In genomic region chr19:14553939-14554243, GRCh38 we compare ENCODE assay signal across 19 cellular contexts. TPM values are rescaled to one million over a fixed set of nuclear protein-coding genes. Genes with fewer than 3 reads are reported as not detected.
DNase-seq lines count a peak whose midpoint lies in the region; ATAC-seq and TF ChIP-seq lines count a peak whose summit lies in the region.
"Had no signal": no experiment of that assay in that cellular context is flagged by ENCODE, and none has a peak within 500 bp of the region (broad histone marks: within the 10 kb centered on the region; RNA-seq: fewer than 3 reads in every experiment).

No MANE protein-coding gene starts in this region.

- POLR2A ChIA-PET in naive thymus-derived CD4-positive, alpha-beta T cell (lab: Charles Lee) = interaction anchor here (0.6 to 2.6 kb wide), 8 partner anchors 8 to 196 kb away, joined by 3 to 14 read pairs (median 4); partner anchors contain the start of gene DNAJB1

- H3K36me3 ChIP-seq in breast epithelium (no peaks in the 10 kb centered on the region), vagina (no peaks in the 10 kb centered on the region)
- peaks cover 0 to 34% (median 0%) of the 10 kb centered on the region in 3 experiments for H3K36me3 ChIP-seq in naive thymus-derived CD4-positive, alpha-beta T cell (ENCODE audit: control insufficient read depth in 2 of 3, insufficient read depth in 3 of 3, low read length in 3 of 3)

- no peak for TF ChIP-seq POLR2A in breast epithelium (IDR thresholded peaks at IDR 0.05)
- TF ChIP-seq POLR2A in vagina (IDR thresholded peaks at IDR 0.05) = no peak

- H3K9me3 Mint-ChIP-seq in activated naive CD8-positive, alpha-beta T cell (ENCODE audit: low read depth) = no peaks in the 10 kb centered on the region
- H3K9me3 Mint-ChIP-seq in activated naive CD8-positive, alpha-beta T cell treated with anti-CD3 and anti-CD28 coated beads for 36 hours = no peaks in the 10 kb centered on the region
- H3K9me3 Mint-ChIP-seq in naive thymus-derived CD4-positive, alpha-beta T cell = no peaks in the 10 kb centered on the region

- CTCF ChIA-PET in naive thymus-derived CD4-positive, alpha-beta T cell (lab: Charles Lee) = interaction anchor here (0.7 to 1.9 kb wide), 3 partner anchors 11 to 55 kb away, joined by 3 to 6 read pairs (median 3); no protein-coding TSS in a partner anchor

- H3K9me3 ChIP-seq in breast epithelium = no peaks in the 10 kb centered on the region
- no peaks in the 10 kb centered on the region for H3K9me3 ChIP-seq in naive thymus-derived CD4-positive, alpha-beta T cell (ENCODE audit: control insufficient read depth in 2 of 3, low read length in 3 of 3)
- no peaks in the 10 kb centered on the region for H3K9me3 ChIP-seq in vagina
- H3K9me3 ChIP-seq: heart right ventricle had no signal

- H3K4me3 Mint-ChIP-seq in activated naive CD8-positive, alpha-beta T cell = no peak overlapping the region
- H3K4me3 Mint-ChIP-seq in activated naive CD8-positive, alpha-beta T cell treated with anti-CD3 and anti-CD28 coated beads for 36 hours = no peak overlapping the region
- peak overlapping the region in 1 of 10 donors; percentile 26 for H3K4me3 Mint-ChIP-seq in naive thymus-derived CD4-positive, alpha-beta T cell

- H3K27me3 ChIP-seq in breast epithelium (no peaks in the 10 kb centered on the region), vagina (no peaks in the 10 kb centered on the region)
- H3K27me3 ChIP-seq in naive thymus-derived CD4-positive, alpha-beta T cell (ENCODE audit: control insufficient read depth in 2 of 2, insufficient read depth in 2 of 2, low read length in 2 of 2) = no peaks in the 10 kb centered on the region
- H3K27me3 ChIP-seq: heart right ventricle had no signal

- peak overlapping the region; percentile 77 to 86 for H3K27ac ChIP-seq in breast epithelium
- no peak overlapping the region for H3K27ac ChIP-seq in naive thymus-derived CD4-positive, alpha-beta T cell (ENCODE audit: low read depth, low read length)
- H3K27ac ChIP-seq in vagina = peak overlapping the region; percentile 34

- intact Hi-C loops in breast epithelium (cut with DNase I; ENCODE audit: low total_unique reads) = no loop called here
- intact Hi-C loops in naive thymus-derived CD4-positive, alpha-beta T cell (cut with micrococcal nuclease) = loop anchor here in 1 of 2 donors (5.0 to 10.0 kb wide), 2 partner anchors 122 to 419 kb away; partner anchors contain the start of genes ASF1B and PKN1
- intact Hi-C loops in vagina (cut with DNase I) = no loop called here

- peak overlapping the region in 1 of 3 donors; percentile 13 for H3K4me3 ChIP-seq in breast epithelium
- H3K4me3 ChIP-seq in naive thymus-derived CD4-positive, alpha-beta T cell (ENCODE audit: low read length) = no peak overlapping the region
- no peak overlapping the region for H3K4me3 ChIP-seq in vagina
- H3K4me3 ChIP-seq: heart right ventricle had no signal

- peaks cover 2% of the 10 kb centered on the region for H3K36me3 Mint-ChIP-seq in activated naive CD8-positive, alpha-beta T cell
- H3K36me3 Mint-ChIP-seq in activated naive CD8-positive, alpha-beta T cell treated with anti-CD3 and anti-CD28 coated beads for 36 hours = peaks cover 9% of the 10 kb centered on the region
- peaks cover 0 to 8% (median 4%) of the 10 kb centered on the region in 5 donors for H3K36me3 Mint-ChIP-seq in naive thymus-derived CD4-positive, alpha-beta T cell

- no peaks in the 10 kb centered on the region for H3K27me3 Mint-ChIP-seq in activated naive CD8-positive, alpha-beta T cell
- H3K27me3 Mint-ChIP-seq in activated naive CD8-positive, alpha-beta T cell treated with anti-CD3 and anti-CD28 coated beads for 36 hours = no peaks in the 10 kb centered on the region
- no peaks in the 10 kb centered on the region for H3K27me3 Mint-ChIP-seq in naive thymus-derived CD4-positive, alpha-beta T cell

- H3K27ac Mint-ChIP-seq in activated naive CD8-positive, alpha-beta T cell = peak overlapping the region; percentile 8
- H3K27ac Mint-ChIP-seq in activated naive CD8-positive, alpha-beta T cell treated with anti-CD3 and anti-CD28 coated beads for 36 hours = no peak overlapping the region
- H3K27ac Mint-ChIP-seq in naive thymus-derived CD4-positive, alpha-beta T cell = peak overlapping the region in 7 of 9 donors; percentile 63 to 91 (median 77)

- H3K4me1 Mint-ChIP-seq in activated naive CD8-positive, alpha-beta T cell (ENCODE audit: low read depth) = peaks cover 58% of the 10 kb centered on the region
- peaks cover 31% of the 10 kb centered on the region for H3K4me1 Mint-ChIP-seq in activated naive CD8-positive, alpha-beta T cell treated with anti-CD3 and anti-CD28 coated beads for 36 hours
- peaks cover 40 to 77% (median 54%) of the 10 kb centered on the region in 7 donors for H3K4me1 Mint-ChIP-seq in naive thymus-derived CD4-positive, alpha-beta T cell

- no peak for DNase-seq in activated naive CD8-positive, alpha-beta T cell treated with anti-CD3 and anti-CD28 coated beads for 36 hours
- DNase-seq in breast epithelium (ENCODE audit: low spot score in 2 of 2) (no peak), vagina (ENCODE audit: extremely low spot score in 2 of 2) (no peak), germinal center (ENCODE audit: low spot score) (no peak)
- no peak for DNase-seq in naive thymus-derived CD4-positive, alpha-beta T cell
- DNase-seq in activated CD4-positive, alpha-beta T cell treated with anti-CD3 and anti-CD28 coated beads for 4 hours = no peak
- DNase-seq: amniotic stem cell; heart right ventricle; NCI-H226; stimulated activated CD4-positive, alpha-beta T cell treated with anti-CD3 and anti-CD28 coated beads, Interleukin-2, amount 100 ng/mL, for 48 hours had no signal

- no peak for ATAC-seq in naive thymus-derived CD4-positive, alpha-beta T cell
- no peak for ATAC-seq in HG02970 (IDR thresholded peaks at IDR 0.05; ENCODE audit: low FRiP score, unreplicated experiment)
- ATAC-seq: heart right ventricle, right cardiac atrium, SK-N-SH treated with all-trans-retinoic acid at 6 μM for 48 hours had no signal

- TF ChIP-seq CTCF in breast epithelium (IDR thresholded peaks at IDR 0.05) (no peak), vagina (IDR thresholded peaks at IDR 0.05) (no peak)

- H3K4me1 ChIP-seq in breast epithelium (peaks cover 11 to 28% of the 10 kb centered on the region in 2 donors), vagina (peaks cover 71% of the 10 kb centered on the region)
- peaks cover 24 to 60% of the 10 kb centered on the region in 2 donors for H3K4me1 ChIP-seq in naive thymus-derived CD4-positive, alpha-beta T cell (ENCODE audit: control insufficient read depth in 2 of 2, insufficient read depth in 2 of 2, low read length in 2 of 2)

RNA-seq across cellular contexts. Expression of gene NDUFB7, which starts 18.0 kb away (rescaled TPM):
- total RNA-seq in activated naive CD8-positive, alpha-beta T cell treated with anti-CD3 and anti-CD28 coated beads for 36 hours = 100 to 1,000 TPM; 128 to 129 TPM
- total RNA-seq in breast epithelium = 100 to 1,000 TPM; 283 to 388 (median 299) TPM
- total RNA-seq in naive thymus-derived CD4-positive, alpha-beta T cell = 100 to 1,000 TPM in 1 of 5 experiments, 10 to 100 TPM in 4; 50.6 to 129 (median 63.4) TPM
- polyA plus RNA-seq in naive thymus-derived CD4-positive, alpha-beta T cell = 100 to 1,000 TPM; 194 to 210 TPM
- 375 TPM for total RNA-seq in vagina

RNA-seq across cellular contexts. Expression of gene TECR, which starts 24.5 kb away (rescaled TPM):
- 10 to 100 TPM; 86.1 to 88.7 TPM for total RNA-seq in activated naive CD8-positive, alpha-beta T cell treated with anti-CD3 and anti-CD28 coated beads for 36 hours
- total RNA-seq in breast epithelium = 10 to 100 TPM; 36.1 to 66.9 (median 43.4) TPM
- 100 to 1,000 TPM; 123 to 218 (median 150) TPM for total RNA-seq in naive thymus-derived CD4-positive, alpha-beta T cell
- polyA plus RNA-seq in naive thymus-derived CD4-positive, alpha-beta T cell = 100 to 1,000 TPM; 290 to 325 TPM
- 110 TPM for total RNA-seq in vagina

RNA-seq across cellular contexts. Expression of gene CLEC17A, which starts 29.0 kb away (rescaled TPM):
- under 1 TPM; 0.64 to 0.84 TPM for total RNA-seq in activated naive CD8-positive, alpha-beta T cell treated with anti-CD3 and anti-CD28 coated beads for 36 hours
- not detected for total RNA-seq in breast epithelium
- total RNA-seq in naive thymus-derived CD4-positive, alpha-beta T cell = under 1 TPM in 1 of 5 experiments, not detected in 4; 0.83 TPM
- polyA plus RNA-seq in naive thymus-derived CD4-positive, alpha-beta T cell = under 1 TPM; 0.13 TPM
- total RNA-seq in vagina = not detected
- total RNA-seq: chondrocyte, epithelial cell of proximal tubule, myocyte, right cardiac atrium had no signal
- polyA plus RNA-seq: AG04450, heart right ventricle, right cardiac atrium, urinary bladder had no signal

RNA-seq across cellular contexts. Expression of gene DNAJB1, which starts 35.7 kb away (rescaled TPM):
- 10 to 100 TPM; 45.0 to 45.7 TPM for total RNA-seq in activated naive CD8-positive, alpha-beta T cell treated with anti-CD3 and anti-CD28 coated beads for 36 hours
- total RNA-seq in breast epithelium (100 to 1,000 TPM in 2 of 3 donors, 10 to 100 TPM in 1; 59.0 to 166 (median 102) TPM), vagina (164 TPM)
- total RNA-seq in naive thymus-derived CD4-positive, alpha-beta T cell = 100 to 1,000 TPM in 4 of 5 experiments, 10 to 100 TPM in 1; 87.4 to 574 (median 177) TPM
- 100 to 1,000 TPM; 221 to 307 TPM for polyA plus RNA-seq in naive thymus-derived CD4-positive, alpha-beta T cell

RNA-seq across cellular contexts. Expression of gene GIPC1, which starts 58.0 kb away (rescaled TPM):
- 10 to 100 TPM; 22.5 to 24.8 TPM for total RNA-seq in activated naive CD8-positive, alpha-beta T cell treated with anti-CD3 and anti-CD28 coated beads for 36 hours
- total RNA-seq in breast epithelium (10 to 100 TPM; 48.8 to 79.0 (median 72.0) TPM), vagina (81.0 TPM)
- 10 to 100 TPM; 21.3 to 45.4 (median 24.7) TPM for total RNA-seq in naive thymus-derived CD4-positive, alpha-beta T cell
- 10 to 100 TPM; 34.0 to 46.1 TPM for polyA plus RNA-seq in naive thymus-derived CD4-positive, alpha-beta T cell
